Comparison of ENCODE assay signal across 18 cellular contexts in genomic region chr5:25056846-25057245, GRCh38.
"Had no signal": no experiment of that assay in that cellular context is flagged by ENCODE, and none has a peak within 500 bp of the region (broad histone marks: within the 10 kb centered on the region; RNA-seq: fewer than 3 reads in every experiment).

No MANE protein-coding gene starts in this region.

- DNase-seq: activated CD4-positive, alpha-beta T cell treated with anti-CD3 and anti-CD28 coated beads for 48 hours; activated CD8-positive, alpha-beta memory T cell treated with anti-CD3 and anti-CD28 coated beads, Interleukin-2, amount 50 U/mL, for 4 hours; activated CD8-positive, alpha-beta T cell treated with anti-CD3 and anti-CD28 coated beads for 36 hours; activated effector memory CD4-positive, alpha-beta T cell treated with anti-CD3 and anti-CD28 coated beads, Interleukin-2, amount 50 U/mL, for 16 hours; activated T-cell treated with anti-CD3 and anti-CD28 coated beads, Interleukin-2, amount 50 U/mL, for 48 hours; adrenal gland; erythroblast; gastrocnemius medialis; left ventricle myocardium superior; occipital lobe; small intestine; stomach; T-helper 2 cell; upper lobe of right lung had no signal

- H3K36me3 ChIP-seq: adrenal gland, gastrocnemius medialis, right atrium auricular region, stomach, thoracic aorta, upper lobe of right lung had no signal

- H3K4me3 ChIP-seq: adrenal gland, gastrocnemius medialis, right atrium auricular region, stomach, thoracic aorta, upper lobe of right lung had no signal

- H3K27me3 ChIP-seq: adrenal gland, gastrocnemius medialis, right atrium auricular region, stomach, upper lobe of right lung had no signal

- ATAC-seq: activated CD8-positive, alpha-beta T cell treated with anti-CD3 and anti-CD28 coated beads for 36 hours; gastrocnemius medialis; left ventricle myocardium superior; natural killer cell treated with Interleukin-12 subunit alpha and Interleukin-12 subunit beta and Interleukin-15 and Interleukin-18, amount 100 ng/mL, for 72 hours; upper lobe of right lung; WTC11 had no signal

- H3K9me3 ChIP-seq: adrenal gland, gastrocnemius medialis, right atrium auricular region, thoracic aorta, upper lobe of right lung had no signal

- H3K27ac ChIP-seq: adrenal gland, gastrocnemius medialis, right atrium auricular region, stomach, thoracic aorta, upper lobe of right lung had no signal

- H3K4me1 ChIP-seq: adrenal gland, gastrocnemius medialis, right atrium auricular region, stomach, upper lobe of right lung had no signal
